In genomic region chrX:39759526-39760224, GRCh38 we compare ENCODE assay signal across 10 cellular contexts.
DNase-seq lines count a peak whose midpoint lies in the region; ATAC-seq and TF ChIP-seq lines count a peak whose summit lies in the region.
"Had no signal": no experiment of that assay in that cellular context is flagged by ENCODE, and none has a peak within 500 bp of the region (broad histone marks: within the 10 kb centered on the region; RNA-seq: fewer than 3 reads in every experiment).

No MANE protein-coding gene starts in this region.

- H3K36me3 ChIP-seq in HEK293 (ENCODE audit: control insufficient read depth in 2 of 2, insufficient read depth in 1 of 2, low read length in 2 of 2) (no peaks in the 10 kb centered on the region), sigmoid colon (no peaks in the 10 kb centered on the region)
- H3K36me3 ChIP-seq: spleen had no signal

- CTCF ChIA-PET in HEK293 (lab: Yijun Ruan, JAX): interaction anchor here (0.6 kb wide), 1 partner anchor 9 kb away, joined by 3 read pairs; no protein-coding TSS in a partner anchor
- CTCF ChIA-PET in GM10248 (lab: Yijun Ruan, JAX): no interaction called here

- WGBS in sigmoid colon, 2 donors: 24 to 57% methylated on average over 15 of the region's 15 CpGs

- no peak for TF ChIP-seq CTCF in HEK293 (tag by site-specific recombination; IDR thresholded peaks at IDR 0.05)
- no peak for TF ChIP-seq CTCF in sigmoid colon (IDR thresholded peaks at IDR 0.05)
- TF ChIP-seq CTCF in GM10248 (IDR thresholded peaks at IDR 0.05; ENCODE audit: control extremely low read depth, extremely low read depth, low read depth, missing control alignments): no peak

- no peak overlapping the region for H3K4me3 ChIP-seq in HEK293 (ENCODE audit: low read depth, low read length)
- no peak overlapping the region for H3K4me3 ChIP-seq in sigmoid colon
- H3K4me3 ChIP-seq: spleen had no signal

- DNase-seq in left cardiac atrium: no peak
- peak; percentile 69 for DNase-seq in sigmoid colon
- no peak for DNase-seq in stimulated activated CD4-positive, alpha-beta T cell treated with anti-CD3 and anti-CD28 coated beads, Interleukin-2, amount 100 ng/mL, for 48 hours
- no peak for DNase-seq in KG1 (lab: John Stamatoyannopoulos, UW)
- DNase-seq in GM10248 (ENCODE audit: extremely low spot score): no peak
- DNase-seq: activated B cell treated with CpG ODN at 0.5 μM for 24 hours, spleen had no signal

- no peak for TF ChIP-seq EP300 in sigmoid colon (IDR thresholded peaks at IDR 0.05)

- peak overlapping the region; percentile 33; the same call in 1 of the 2 replicates for H3K27ac ChIP-seq in HEK293 (ENCODE audit: extremely low read depth, low read depth, low read length)
- peak overlapping the region; percentile 64 to 83 (median 74) for H3K27ac ChIP-seq in sigmoid colon
- H3K27ac ChIP-seq: HL-60, spleen had no signal

- H3K4me1 ChIP-seq in HEK293 (ENCODE audit: control insufficient read depth, insufficient read depth, low read length) (peaks cover 11% of the 10 kb centered on the region), sigmoid colon (peaks cover 0 to 59% (median 38%) of the 10 kb centered on the region in 4 donors)
- H3K4me1 ChIP-seq: spleen had no signal

- peak; percentile 58 for ATAC-seq in SK-N-SH treated with all-trans-retinoic acid at 6 μM for 48 hours
- peak; percentile 38 for ATAC-seq in left cardiac atrium

- H3K27me3 ChIP-seq in sigmoid colon: no peaks in the 10 kb centered on the region
- H3K27me3 ChIP-seq: spleen had no signal

- POLR2A ChIA-PET in HEK293 (lab: Yijun Ruan, JAX) (no interaction called here), GM10248 (lab: Yijun Ruan, JAX) (no interaction called here)

- no peak for TF ChIP-seq POLR2A in sigmoid colon (IDR thresholded peaks at IDR 0.05)

- intact Hi-C loops in left cardiac atrium (cut with DNase I): no loop called here
- intact Hi-C loops in sigmoid colon (cut with DNase I): loop anchor here (5.0 to 10.0 kb wide), 2 partner anchors 145 to 348 kb away; no protein-coding TSS in a partner anchor

- H3K9me3 ChIP-seq in HEK293 (ENCODE audit: control insufficient read depth, insufficient read depth, low read depth, low read length): no peaks in the 10 kb centered on the region
- no peaks in the 10 kb centered on the region for H3K9me3 ChIP-seq in sigmoid colon
- H3K9me3 ChIP-seq: spleen had no signal

TF ChIP-seq in HEK293, 187 proteins besides CTCF, POLR2A, EP300 and RAD21 (continues in another document):
- TF ChIP-seq ZNF704 (tag by site-specific recombination; IDR thresholded peaks at IDR 0.05) (no peak), KLF1 (tag by site-specific recombination; IDR thresholded peaks at IDR 0.05) (no peak), EGR2 (tag by site-specific recombination; IDR thresholded peaks at IDR 0.05; ENCODE audit: low read depth) (peak; percentile 56), HIC1 (tag by site-specific recombination; IDR thresholded peaks at IDR 0.05) (no peak), ZNF549 (tag by site-specific recombination; IDR thresholded peaks at IDR 0.05) (no peak), TRIM28 (IDR thresholded peaks at IDR 0.05; ENCODE audit: borderline replicate concordance, low read length) (no peak), TCF7L2 (IDR thresholded peaks at IDR 0.05; ENCODE audit: borderline replicate concordance, low read depth, low read length) (no peak), OSR2 (tag by site-specific recombination; IDR thresholded peaks at IDR 0.05) (no peak), ZNF112 (tag by site-specific recombination; IDR thresholded peaks at IDR 0.05) (no peak), ZNF341 (tag by site-specific recombination; IDR thresholded peaks at IDR 0.05; ENCODE audit: low read depth) (peak; percentile 84), SP2 (tag by site-specific recombination; IDR thresholded peaks at IDR 0.05) (no peak), YY2 (tag by site-specific recombination; IDR thresholded peaks at IDR 0.05) (no peak), ZFHX2 (tag by site-specific recombination; conservative IDR thresholded peaks at IDR 0.05) (peak; percentile 77), ZNF843 (tag by site-specific recombination; IDR thresholded peaks at IDR 0.05) (no peak), ZNF48 (tag by site-specific recombination; IDR thresholded peaks at IDR 0.05) (no peak), HOXD13 (CRISPR knock-in tag; IDR thresholded peaks at IDR 0.05; ENCODE audit: borderline replicate concordance) (no peak), ZNF707 (tag by site-specific recombination; IDR thresholded peaks at IDR 0.05) (no peak)

TF ChIP-seq in SK-N-SH treated with all-trans-retinoic acid at 6 μM for 48 hours, 23 proteins besides CTCF, POLR2A, EP300 and RAD21:
- TF ChIP-seq ARNTL (CRISPR knock-in tag; IDR thresholded peaks at IDR 0.05; ENCODE audit: borderline replicate concordance, low read depth) (no peak), OSR1 (CRISPR knock-in tag; IDR thresholded peaks at IDR 0.05) (no peak)
